In the genomic region with DNA sequence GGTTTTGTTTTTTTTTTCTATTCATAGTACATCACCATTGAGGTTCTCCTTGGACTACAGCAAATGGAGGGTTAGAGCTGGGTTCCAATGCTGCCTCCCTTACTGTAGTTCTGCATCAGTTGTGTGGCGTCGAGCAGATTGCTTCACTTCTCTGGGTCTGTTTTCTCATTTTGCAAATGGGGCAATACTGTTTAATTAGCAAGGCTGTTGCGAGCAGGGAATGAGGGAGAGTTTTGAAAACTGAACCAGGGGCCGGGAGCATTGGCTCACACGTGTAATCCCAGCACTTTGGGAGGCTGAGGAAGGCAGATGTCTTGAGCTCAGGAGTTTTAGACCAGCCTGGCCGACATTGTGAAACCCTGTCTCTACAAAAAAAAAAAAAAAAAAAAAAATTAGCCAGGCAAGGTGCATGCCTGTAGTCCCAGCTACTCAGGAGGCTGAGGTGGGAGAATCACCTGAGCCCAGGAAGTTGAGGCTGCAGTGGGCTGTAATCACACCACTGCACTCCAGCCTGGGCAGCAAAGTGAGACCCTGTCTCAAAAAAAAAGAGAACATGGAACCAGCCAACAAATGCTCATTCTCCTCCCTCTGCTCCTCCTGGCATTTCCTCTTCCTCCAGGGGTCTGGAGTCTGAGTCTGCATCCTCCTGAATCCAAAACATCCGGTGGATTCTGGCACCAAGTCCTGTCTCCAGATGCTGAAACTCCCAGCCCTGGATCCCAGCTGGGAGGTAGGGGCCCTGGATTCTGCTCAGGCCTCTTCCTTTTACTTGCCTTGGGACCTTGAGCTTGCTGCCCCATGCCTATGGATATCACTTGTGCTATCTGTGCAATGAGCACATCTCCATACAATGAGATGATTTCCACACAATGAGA, we compare ENCODE assay signal across 1 cellular context.
TF ChIP-seq lines count a peak whose summit lies in the region.

No MANE protein-coding gene starts in this region.

TF ChIP-seq in HepG2, 621 proteins besides CTCF, POLR2A, EP300 and RAD21 (continues in another document):
- no peak for TF ChIP-seq PLRG1 (conservative IDR thresholded peaks at IDR 0.05)
- no peak for TF ChIP-seq SP1 (IDR thresholded peaks at IDR 0.05)
- no peak for TF ChIP-seq SP1 (CRISPR knock-in tag; IDR thresholded peaks at IDR 0.05)
- TF ChIP-seq, protein P1, sequence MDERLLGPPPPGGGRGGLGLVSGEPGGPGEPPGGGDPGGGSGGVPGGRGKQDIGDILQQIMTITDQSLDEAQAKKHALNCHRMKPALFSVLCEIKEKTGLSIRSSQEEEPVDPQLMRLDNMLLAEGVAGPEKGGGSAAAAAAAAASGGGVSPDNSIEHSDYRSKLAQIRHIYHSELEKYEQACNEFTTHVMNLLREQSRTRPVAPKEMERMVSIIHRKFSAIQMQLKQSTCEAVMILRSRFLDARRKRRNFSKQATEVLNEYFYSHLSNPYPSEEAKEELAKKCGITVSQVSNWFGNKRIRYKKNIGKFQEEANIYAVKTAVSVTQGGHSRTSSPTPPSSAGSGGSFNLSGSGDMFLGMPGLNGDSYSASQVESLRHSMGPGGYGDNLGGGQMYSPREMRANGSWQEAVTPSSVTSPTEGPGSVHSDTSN (CRISPR knock-in tag; IDR thresholded peaks at IDR 0.05) = no peak
- TF ChIP-seq PHF8 (CRISPR knock-in tag; IDR thresholded peaks at IDR 0.05) = no peak
- TF ChIP-seq PHF5A (CRISPR knock-in tag; IDR thresholded peaks at IDR 0.05; ENCODE audit: low read depth, unreplicated experiment) = no peak
- no peak for TF ChIP-seq CREB1 (IDR thresholded peaks at IDR 0.05)
- no peak for TF ChIP-seq CREB1 (CRISPR knock-in tag; IDR thresholded peaks at IDR 0.05)
- peak; percentile 55; the same call in 1 of the 2 replicates for TF ChIP-seq ZNF263 (CRISPR knock-in tag; IDR thresholded peaks at IDR 0.05)
- no peak for TF ChIP-seq HNRNPH1 (optimal IDR thresholded peaks at IDR 0.05; ENCODE audit: low read depth, low read length)
- TF ChIP-seq HCFC1 (IDR thresholded peaks at IDR 0.05; ENCODE audit: low read depth, low read length) = no peak
- TF ChIP-seq, protein P2, sequence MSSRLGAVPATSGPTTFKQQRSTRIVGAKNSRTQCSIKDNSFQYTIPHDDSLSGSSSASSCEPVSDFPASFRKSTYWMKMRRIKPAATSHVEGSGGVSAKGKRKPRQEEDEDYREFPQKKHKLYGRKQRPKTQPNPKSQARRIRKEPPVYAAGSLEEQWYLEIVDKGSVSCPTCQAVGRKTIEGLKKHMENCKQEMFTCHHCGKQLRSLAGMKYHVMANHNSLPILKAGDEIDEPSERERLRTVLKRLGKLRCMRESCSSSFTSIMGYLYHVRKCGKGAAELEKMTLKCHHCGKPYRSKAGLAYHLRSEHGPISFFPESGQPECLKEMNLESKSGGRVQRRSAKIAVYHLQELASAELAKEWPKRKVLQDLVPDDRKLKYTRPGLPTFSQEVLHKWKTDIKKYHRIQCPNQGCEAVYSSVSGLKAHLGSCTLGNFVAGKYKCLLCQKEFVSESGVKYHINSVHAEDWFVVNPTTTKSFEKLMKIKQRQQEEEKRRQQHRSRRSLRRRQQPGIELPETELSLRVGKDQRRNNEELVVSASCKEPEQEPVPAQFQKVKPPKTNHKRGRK (CRISPR knock-in tag; IDR thresholded peaks at IDR 0.05) = no peak
- TF ChIP-seq, protein P3, sequence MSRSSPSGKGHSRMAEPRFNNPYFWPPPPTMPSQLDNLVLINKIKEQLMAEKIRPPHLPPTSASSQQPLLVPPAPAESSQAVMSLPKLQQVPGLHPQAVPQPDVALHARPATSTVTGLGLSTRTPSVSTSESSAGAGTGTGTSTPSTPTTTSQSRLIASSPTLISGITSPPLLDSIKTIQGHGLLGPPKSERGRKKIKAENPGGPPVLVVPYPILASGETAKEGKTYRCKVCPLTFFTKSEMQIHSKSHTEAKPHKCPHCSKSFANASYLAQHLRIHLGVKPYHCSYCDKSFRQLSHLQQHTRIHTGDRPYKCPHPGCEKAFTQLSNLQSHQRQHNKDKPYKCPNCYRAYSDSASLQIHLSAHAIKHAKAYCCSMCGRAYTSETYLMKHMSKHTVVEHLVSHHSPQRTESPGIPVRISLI (CRISPR knock-in tag; IDR thresholded peaks at IDR 0.05; ENCODE audit: borderline replicate concordance) = peak; percentile 80
- no peak for TF ChIP-seq HDAC1 (CRISPR knock-in tag; IDR thresholded peaks at IDR 0.05)
- TF ChIP-seq, protein P4, sequence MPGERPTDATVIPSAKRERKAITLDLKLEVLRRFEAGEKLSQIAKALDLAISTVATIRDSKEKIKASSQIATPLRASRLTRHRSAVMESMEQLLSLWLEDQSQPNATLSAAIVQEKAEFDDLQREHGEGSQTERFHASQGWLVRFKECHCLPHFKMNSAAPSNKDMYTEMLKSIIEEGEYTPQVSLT (CRISPR knock-in tag; IDR thresholded peaks at IDR 0.05; ENCODE audit: borderline replicate concordance, low read depth) = no peak
- TF ChIP-seq, protein P5, sequence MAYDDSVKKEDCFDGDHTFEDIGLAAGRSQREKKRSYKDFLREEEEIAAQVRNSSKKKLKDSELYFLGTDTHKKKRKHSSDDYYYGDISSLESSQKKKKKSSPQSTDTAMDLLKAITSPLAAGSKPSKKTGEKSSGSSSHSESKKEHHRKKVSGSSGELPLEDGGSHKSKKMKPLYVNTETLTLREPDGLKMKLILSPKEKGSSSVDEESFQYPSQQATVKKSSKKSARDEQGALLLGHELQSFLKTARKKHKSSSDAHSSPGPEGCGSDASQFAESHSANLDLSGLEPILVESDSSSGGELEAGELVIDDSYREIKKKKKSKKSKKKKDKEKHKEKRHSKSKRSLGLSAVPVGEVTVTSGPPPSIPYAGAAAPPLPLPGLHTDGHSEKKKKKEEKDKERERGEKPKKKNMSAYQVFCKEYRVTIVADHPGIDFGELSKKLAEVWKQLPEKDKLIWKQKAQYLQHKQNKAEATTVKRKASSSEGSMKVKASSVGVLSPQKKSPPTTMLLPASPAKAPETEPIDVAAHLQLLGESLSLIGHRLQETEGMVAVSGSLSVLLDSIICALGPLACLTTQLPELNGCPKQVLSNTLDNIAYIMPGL (CRISPR knock-in tag; IDR thresholded peaks at IDR 0.05; ENCODE audit: borderline replicate concordance in 1 of 2, low read depth in 1 of 2) = 0 out of 4 replicates have a peak, but pooled peaks of 1 of the 2 experiments have one; percentile 17
- no peak for TF ChIP-seq TAF15 (IDR thresholded peaks at IDR 0.05; ENCODE audit: low read depth, low read length, poor library complexity, severe bottlenecking)
- no peak for TF ChIP-seq RFXANK (CRISPR knock-in tag; IDR thresholded peaks at IDR 0.05)
- no peak for TF ChIP-seq JUND (CRISPR knock-in tag; IDR thresholded peaks at IDR 0.05)
- TF ChIP-seq ARID2 (CRISPR knock-in tag; IDR thresholded peaks at IDR 0.05; ENCODE audit: borderline replicate concordance) = no peak
- TF ChIP-seq MAFK (conservative IDR thresholded peaks at IDR 0.05 in 1 of 2, IDR thresholded peaks at IDR 0.05 in 1 of 2; ENCODE audit: low read length in 2 of 2) = no peak
- TF ChIP-seq, protein P6, sequence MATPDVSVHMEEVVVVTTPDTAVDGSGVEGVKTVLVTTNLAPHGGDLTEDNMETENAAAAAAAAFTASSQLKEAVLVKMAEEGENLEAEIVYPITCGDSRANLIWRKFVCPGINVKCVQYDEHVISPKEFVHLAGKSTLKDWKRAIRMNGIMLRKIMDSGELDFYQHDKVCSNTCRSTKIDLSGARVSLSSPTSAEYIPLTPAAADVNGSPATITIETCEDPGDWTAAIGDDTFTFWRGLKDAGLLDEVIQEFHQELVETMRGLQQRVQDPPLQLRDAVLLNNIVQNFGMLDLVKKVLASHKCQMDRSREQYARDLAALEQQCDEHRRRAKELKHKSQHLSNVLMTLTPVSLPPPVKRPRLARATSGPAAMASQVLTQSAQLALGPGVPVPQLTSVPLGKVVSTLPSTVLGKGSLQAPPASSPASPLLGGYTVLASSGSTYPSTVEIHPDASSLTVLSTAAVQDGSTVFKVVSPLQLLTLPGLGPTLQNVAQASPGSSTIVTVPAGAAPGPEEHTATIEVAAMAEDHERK (CRISPR knock-in tag; IDR thresholded peaks at IDR 0.05; ENCODE audit: low read depth) = no peak
- TF ChIP-seq, protein P7, sequence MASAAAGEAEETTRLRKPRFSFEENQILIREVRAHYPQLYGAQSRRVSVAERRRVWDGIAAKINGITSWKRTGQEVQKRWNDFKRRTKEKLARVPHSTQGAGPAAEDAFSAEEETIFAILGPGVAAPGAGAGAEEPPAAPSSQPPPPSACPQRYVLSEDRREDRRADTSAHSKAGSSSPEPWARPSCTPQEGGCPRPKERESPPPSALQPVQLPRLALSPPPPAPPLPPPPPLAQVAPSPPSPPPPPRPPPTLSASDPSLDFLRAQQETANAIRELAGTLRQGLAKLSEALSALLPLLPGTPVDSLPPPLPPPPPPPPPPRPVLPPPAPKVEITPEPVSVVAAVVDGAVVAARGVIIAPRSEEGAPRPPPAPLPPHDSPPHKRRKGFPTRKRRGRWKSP (CRISPR knock-in tag; IDR thresholded peaks at IDR 0.05) = no peak
- TF ChIP-seq YEATS2 (CRISPR knock-in tag; IDR thresholded peaks at IDR 0.05; ENCODE audit: borderline replicate concordance) = no peak
- no peak for TF ChIP-seq RFX1 (IDR thresholded peaks at IDR 0.05)
- no peak for TF ChIP-seq CC2D1A (CRISPR knock-in tag; IDR thresholded peaks at IDR 0.05)
- TF ChIP-seq ZNF326 (CRISPR knock-in tag; IDR thresholded peaks at IDR 0.05; ENCODE audit: borderline replicate concordance) = no peak
- no peak for TF ChIP-seq ZSCAN22 (CRISPR knock-in tag; IDR thresholded peaks at IDR 0.05)
- TF ChIP-seq, protein P8, sequence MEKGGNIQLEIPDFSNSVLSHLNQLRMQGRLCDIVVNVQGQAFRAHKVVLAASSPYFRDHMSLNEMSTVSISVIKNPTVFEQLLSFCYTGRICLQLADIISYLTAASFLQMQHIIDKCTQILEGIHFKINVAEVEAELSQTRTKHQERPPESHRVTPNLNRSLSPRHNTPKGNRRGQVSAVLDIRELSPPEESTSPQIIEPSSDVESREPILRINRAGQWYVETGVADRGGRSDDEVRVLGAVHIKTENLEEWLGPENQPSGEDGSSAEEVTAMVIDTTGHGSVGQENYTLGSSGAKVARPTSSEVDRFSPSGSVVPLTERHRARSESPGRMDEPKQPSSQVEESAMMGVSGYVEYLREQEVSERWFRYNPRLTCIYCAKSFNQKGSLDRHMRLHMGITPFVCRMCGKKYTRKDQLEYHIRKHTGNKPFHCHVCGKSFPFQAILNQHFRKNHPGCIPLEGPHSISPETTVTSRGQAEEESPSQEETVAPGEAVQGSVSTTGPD (CRISPR knock-in tag; IDR thresholded peaks at IDR 0.05) = 0 out of 2 replicates have a peak, but pooled peaks have one; percentile 19
- TF ChIP-seq ZSCAN30 (CRISPR knock-in tag; IDR thresholded peaks at IDR 0.05) = no peak
- no peak for TF ChIP-seq NFRKB (IDR thresholded peaks at IDR 0.05)
- TF ChIP-seq, protein P9, sequence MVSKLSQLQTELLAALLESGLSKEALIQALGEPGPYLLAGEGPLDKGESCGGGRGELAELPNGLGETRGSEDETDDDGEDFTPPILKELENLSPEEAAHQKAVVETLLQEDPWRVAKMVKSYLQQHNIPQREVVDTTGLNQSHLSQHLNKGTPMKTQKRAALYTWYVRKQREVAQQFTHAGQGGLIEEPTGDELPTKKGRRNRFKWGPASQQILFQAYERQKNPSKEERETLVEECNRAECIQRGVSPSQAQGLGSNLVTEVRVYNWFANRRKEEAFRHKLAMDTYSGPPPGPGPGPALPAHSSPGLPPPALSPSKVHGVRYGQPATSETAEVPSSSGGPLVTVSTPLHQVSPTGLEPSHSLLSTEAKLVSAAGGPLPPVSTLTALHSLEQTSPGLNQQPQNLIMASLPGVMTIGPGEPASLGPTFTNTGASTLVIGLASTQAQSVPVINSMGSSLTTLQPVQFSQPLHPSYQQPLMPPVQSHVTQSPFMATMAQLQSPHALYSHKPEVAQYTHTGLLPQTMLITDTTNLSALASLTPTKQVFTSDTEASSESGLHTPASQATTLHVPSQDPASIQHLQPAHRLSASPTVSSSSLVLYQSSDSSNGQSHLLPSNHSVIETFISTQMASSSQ (IDR thresholded peaks at IDR 0.05; ENCODE audit: low read depth) = no peak
- TF ChIP-seq, protein P9 (CRISPR knock-in tag; IDR thresholded peaks at IDR 0.05; ENCODE audit: borderline replicate concordance) = no peak
- no peak for TF ChIP-seq ZNF331 (CRISPR knock-in tag; IDR thresholded peaks at IDR 0.05)
- no peak for TF ChIP-seq GABPB1 (CRISPR knock-in tag; IDR thresholded peaks at IDR 0.05)
- no peak for TF ChIP-seq ZBTB42 (CRISPR knock-in tag; IDR thresholded peaks at IDR 0.05)
- TF ChIP-seq TGIF2 (CRISPR knock-in tag; IDR thresholded peaks at IDR 0.05) = no peak
- TF ChIP-seq SMC3 (IDR thresholded peaks at IDR 0.05; ENCODE audit: low read length) = no peak
- TF ChIP-seq SMAD9 (CRISPR knock-in tag; IDR thresholded peaks at IDR 0.05) = no peak
- no peak for TF ChIP-seq ZNF746 (CRISPR knock-in tag; IDR thresholded peaks at IDR 0.05)
- TF ChIP-seq ZNF337 (CRISPR knock-in tag; IDR thresholded peaks at IDR 0.05; ENCODE audit: borderline replicate concordance, low read depth) = no peak
- TF ChIP-seq NBN (conservative IDR thresholded peaks at IDR 0.05) = no peak
- TF ChIP-seq TCF12 (IDR thresholded peaks at IDR 0.05) = no peak
- no peak for TF ChIP-seq TCF12 (CRISPR knock-in tag; IDR thresholded peaks at IDR 0.05)
- no peak for TF ChIP-seq SIN3A (IDR thresholded peaks at IDR 0.05; ENCODE audit: borderline replicate concordance, low read depth, low read length)
- no peak for TF ChIP-seq ZNF850 (CRISPR knock-in tag; conservative IDR thresholded peaks at IDR 0.05)
- no peak for TF ChIP-seq ARNT (IDR thresholded peaks at IDR 0.05)
- TF ChIP-seq, protein P10, sequence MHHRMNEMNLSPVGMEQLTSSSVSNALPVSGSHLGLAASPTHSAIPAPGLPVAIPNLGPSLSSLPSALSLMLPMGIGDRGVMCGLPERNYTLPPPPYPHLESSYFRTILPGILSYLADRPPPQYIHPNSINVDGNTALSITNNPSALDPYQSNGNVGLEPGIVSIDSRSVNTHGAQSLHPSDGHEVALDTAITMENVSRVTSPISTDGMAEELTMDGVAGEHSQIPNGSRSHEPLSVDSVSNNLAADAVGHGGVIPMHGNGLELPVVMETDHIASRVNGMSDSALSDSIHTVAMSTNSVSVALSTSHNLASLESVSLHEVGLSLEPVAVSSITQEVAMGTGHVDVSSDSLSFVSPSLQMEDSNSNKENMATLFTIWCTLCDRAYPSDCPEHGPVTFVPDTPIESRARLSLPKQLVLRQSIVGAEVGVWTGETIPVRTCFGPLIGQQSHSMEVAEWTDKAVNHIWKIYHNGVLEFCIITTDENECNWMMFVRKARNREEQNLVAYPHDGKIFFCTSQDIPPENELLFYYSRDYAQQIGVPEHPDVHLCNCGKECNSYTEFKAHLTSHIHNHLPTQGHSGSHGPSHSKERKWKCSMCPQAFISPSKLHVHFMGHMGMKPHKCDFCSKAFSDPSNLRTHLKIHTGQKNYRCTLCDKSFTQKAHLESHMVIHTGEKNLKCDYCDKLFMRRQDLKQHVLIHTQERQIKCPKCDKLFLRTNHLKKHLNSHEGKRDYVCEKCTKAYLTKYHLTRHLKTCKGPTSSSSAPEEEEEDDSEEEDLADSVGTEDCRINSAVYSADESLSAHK (CRISPR knock-in tag; IDR thresholded peaks at IDR 0.05; ENCODE audit: borderline replicate concordance) = no peak
